1 cellular context compared by ENCODE assay signal in the genomic region with DNA sequence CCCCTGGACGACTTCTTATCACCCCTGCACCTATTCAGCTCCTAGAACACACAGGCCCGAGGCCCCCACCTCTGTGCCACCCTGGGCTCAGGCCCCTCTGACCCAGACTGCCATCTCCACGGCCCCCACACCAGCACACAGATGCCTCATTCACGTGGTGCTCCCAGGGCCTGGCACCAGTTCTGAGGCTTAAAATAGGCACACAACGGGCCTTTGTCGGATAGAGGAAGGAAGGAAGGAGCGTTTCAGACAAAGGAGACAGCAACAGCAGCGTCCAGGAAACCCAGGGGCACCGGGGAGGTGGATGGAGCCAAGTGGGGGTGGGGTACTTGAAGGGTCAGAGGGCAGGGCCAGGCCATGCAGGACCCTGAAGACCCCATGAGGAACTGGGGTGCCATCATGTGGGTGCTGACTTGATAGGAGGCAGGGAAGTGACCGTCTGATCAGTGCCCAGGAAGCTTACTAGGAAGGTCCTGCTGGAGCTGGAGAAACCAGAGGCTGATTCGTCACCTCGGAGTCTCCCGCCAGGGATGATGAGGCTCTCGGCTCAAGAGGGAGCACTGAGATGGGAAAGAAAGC.
TF ChIP-seq lines count a peak whose summit lies in the region.

No MANE protein-coding gene starts in this region.

TF ChIP-seq in H1, 55 proteins besides CTCF, POLR2A, EP300 and RAD21 (continued from another document):
- TF ChIP-seq NRF1 (IDR thresholded peaks at IDR 0.05; ENCODE audit: low read depth, low read length) (no peak), POLR2AphosphoS5 (IDR thresholded peaks at IDR 0.05; ENCODE audit: low read depth, low read length) (no peak), BACH1 (IDR thresholded peaks at IDR 0.05; ENCODE audit: low read length) (no peak), GTF2F1 (IDR thresholded peaks at IDR 0.05; ENCODE audit: borderline replicate concordance, low read depth, low read length) (no peak), SAP30 (IDR thresholded peaks at IDR 0.05; ENCODE audit: insufficient read depth, insufficient replicate concordance, low read length) (no peak)
- TF ChIP-seq, protein P1, sequence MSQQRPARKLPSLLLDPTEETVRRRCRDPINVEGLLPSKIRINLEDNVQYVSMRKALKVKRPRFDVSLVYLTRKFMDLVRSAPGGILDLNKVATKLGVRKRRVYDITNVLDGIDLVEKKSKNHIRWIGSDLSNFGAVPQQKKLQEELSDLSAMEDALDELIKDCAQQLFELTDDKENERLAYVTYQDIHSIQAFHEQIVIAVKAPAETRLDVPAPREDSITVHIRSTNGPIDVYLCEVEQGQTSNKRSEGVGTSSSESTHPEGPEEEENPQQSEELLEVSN (IDR thresholded peaks at IDR 0.05) = no peak
TF ChIP-seq in H1: peak in this region for 0.
